Comparison of ENCODE assay signal across 8 cellular contexts in genomic region chr14:65168840-65169239, GRCh38.
DNase-seq lines count a peak whose midpoint lies in the region; ATAC-seq and TF ChIP-seq lines count a peak whose summit lies in the region.

No MANE protein-coding gene starts in this region.

- no peak overlapping the region for H3K4me2 ChIP-seq in Karpas-422 (ENCODE audit: low read depth, low read length, poor library complexity, severe bottlenecking)

- no peak overlapping the region for H3K27ac Mint-ChIP-seq in activated T-cell treated with anti-CD3 and anti-CD28 coated beads, Interleukin-2, amount 50 U/mL, for 72 hours

- peaks cover 44% of the 10 kb centered on the region for H3K4me1 Mint-ChIP-seq in activated T-cell treated with anti-CD3 and anti-CD28 coated beads, Interleukin-2, amount 50 U/mL, for 72 hours (ENCODE audit: low read depth)

- H3K9ac ChIP-seq in Karpas-422 (ENCODE audit: low read length) = no peak overlapping the region

- H3K9me3 Mint-ChIP-seq in activated T-cell treated with anti-CD3 and anti-CD28 coated beads, Interleukin-2, amount 50 U/mL, for 72 hours = no peaks in the 10 kb centered on the region

- no peak overlapping the region for H3K27ac ChIP-seq in Karpas-422 (ENCODE audit: low read length)
- peak overlapping the region; percentile 73 for H3K27ac ChIP-seq in cingulate gyrus (ENCODE audit: low read depth, low read length)
- peak overlapping the region; percentile 21 to 65 (median 56) for H3K27ac ChIP-seq in gastrocnemius medialis
- no peak overlapping the region for H3K27ac ChIP-seq in vagina

- no peaks in the 10 kb centered on the region for H3K79me2 ChIP-seq in Karpas-422 (ENCODE audit: low read length)

- peak overlapping the region in 1 of 2 donors; percentile 52 for H3K4me3 Mint-ChIP-seq in activated T-cell treated with anti-CD3 and anti-CD28 coated beads, Interleukin-2, amount 50 U/mL, for 72 hours

- H3K27me3 ChIP-seq in Karpas-422 (ENCODE audit: low read length) = no peaks in the 10 kb centered on the region
- peaks cover 8 to 13% (median 10%) of the 10 kb centered on the region in 3 donors for H3K27me3 ChIP-seq in gastrocnemius medialis
- no peaks in the 10 kb centered on the region for H3K27me3 ChIP-seq in vagina

- in situ Hi-C loops in gastrocnemius medialis (cut with MboI; ENCODE audit: low sequenced_read_pairs in 4 of 4) = loop anchor here in 3 of 4 donors (5.0 to 25.0 kb wide), 7 partner anchors 206 to 796 kb away; no protein-coding TSS in a partner anchor

- TF ChIP-seq POLR2A in gastrocnemius medialis (IDR thresholded peaks at IDR 0.05) = no peak
- TF ChIP-seq POLR2A in vagina (IDR thresholded peaks at IDR 0.05) = no peak

- ATAC-seq in GM21576 (IDR thresholded peaks at IDR 0.05; ENCODE audit: unreplicated experiment) = peak; percentile 5
- peak; percentile 69 to 73 for ATAC-seq in gastrocnemius medialis
- ATAC-seq in activated T-cell treated with anti-CD3 and anti-CD28 coated beads, Interleukin-2, amount 50 U/mL, for 72 hours (replicated peaks in 1 of 2) = no peak
- no peak for ATAC-seq in GM19328 (IDR thresholded peaks at IDR 0.05; ENCODE audit: unreplicated experiment)

- peaks cover 14% of the 10 kb centered on the region for H3K27me3 Mint-ChIP-seq in activated T-cell treated with anti-CD3 and anti-CD28 coated beads, Interleukin-2, amount 50 U/mL, for 72 hours (ENCODE audit: low read depth)

- H3K4me1 ChIP-seq in Karpas-422 (ENCODE audit: low read length) (peaks cover 50% of the 10 kb centered on the region), gastrocnemius medialis (peaks cover 4 to 5% of the 10 kb centered on the region in 2 donors), vagina (peaks cover 11% of the 10 kb centered on the region)

- intact Hi-C loops in gastrocnemius medialis (cut with DNase I; ENCODE audit: low total_unique reads) = loop anchor here (5.0 kb wide), 1 partner anchor 793 kb away; no protein-coding TSS in a partner anchor
- intact Hi-C loops in vagina (cut with DNase I) = no loop called here

- H3K36me3 Mint-ChIP-seq in activated T-cell treated with anti-CD3 and anti-CD28 coated beads, Interleukin-2, amount 50 U/mL, for 72 hours (ENCODE audit: insufficient read depth in 2 of 2) = no peaks in the 10 kb centered on the region

- DNase-seq in Karpas-422 = peak; percentile 73
- no peak for DNase-seq in gastrocnemius medialis
- DNase-seq in T1000 (lab: John Stamatoyannopoulos, UW) = no peak
- no peak for DNase-seq in vagina (ENCODE audit: extremely low spot score in 2 of 2)
- DNase-seq in activated T-cell treated with anti-CD3 and anti-CD28 coated beads, Interleukin-2, amount 50 U/mL, for 72 hours = no peak

- no peaks in the 10 kb centered on the region for H4K20me1 ChIP-seq in Karpas-422 (ENCODE audit: insufficient read depth, low read depth, low read length)

- H3K36me3 ChIP-seq in Karpas-422 (ENCODE audit: insufficient read depth, low read length) = no peaks in the 10 kb centered on the region
- no peaks in the 10 kb centered on the region for H3K36me3 ChIP-seq in gastrocnemius medialis
- no peaks in the 10 kb centered on the region for H3K36me3 ChIP-seq in vagina

- no peaks in the 10 kb centered on the region for H3K9me2 ChIP-seq in Karpas-422 (replicated peaks; ENCODE audit: insufficient read depth, low read length)

- peak overlapping the region; percentile 1; the same call in 1 of the 2 replicates for H2AFZ ChIP-seq in Karpas-422 (ENCODE audit: low read length)

- H3K4me3 ChIP-seq in Karpas-422 (ENCODE audit: low read length) (no peak overlapping the region), gastrocnemius medialis (no peak overlapping the region), vagina (no peak overlapping the region)

- H3K9me3 ChIP-seq in Karpas-422 (ENCODE audit: low read length) (no peaks in the 10 kb centered on the region), gastrocnemius medialis (no peaks in the 10 kb centered on the region), vagina (no peaks in the 10 kb centered on the region)

- no peak for TF ChIP-seq CTCF in gastrocnemius medialis (IDR thresholded peaks at IDR 0.05 in 4 of 5, conservative IDR thresholded peaks at IDR 0.05 in 1 of 5)
- no peak for TF ChIP-seq CTCF in vagina (IDR thresholded peaks at IDR 0.05)

Comparison
In these comparisons a context has a peak if more than half of its experiments do, and no peak if none do; other contexts are left out.
1. ATAC-seq: peak in GM21576 (single experiment) and gastrocnemius medialis (2 of 2); none in activated T-cell treated with anti-CD3 and anti-CD28 coated beads, Interleukin-2, amount 50 U/mL, for 72 hours (0 of 2) and GM19328 (single experiment).
2. H3K27ac ChIP-seq: peak in cingulate gyrus (single experiment) and gastrocnemius medialis (4 of 4); none in Karpas-422 (single experiment) and vagina (single experiment).